Comparison of ENCODE assay signal across 9 cellular contexts in genomic region chr12:119444462-119445044, GRCh38.
DNase-seq lines count a peak whose midpoint lies in the region; ATAC-seq and TF ChIP-seq lines count a peak whose summit lies in the region.
"Had no signal": no experiment of that assay in that cellular context is flagged by ENCODE, and none has a peak within 500 bp of the region (broad histone marks: within the 10 kb centered on the region; RNA-seq: fewer than 3 reads in every experiment).

No MANE protein-coding gene starts in this region.

- H2BK5ac ChIP-seq in mesenchymal stem cell (ENCODE audit: low read depth, low read length, poor library complexity, severe bottlenecking): no peak overlapping the region

- no peak overlapping the region for H2BK120ac ChIP-seq in mesenchymal stem cell (ENCODE audit: low read depth, low read length)

- H3K4ac ChIP-seq in mesenchymal stem cell (ENCODE audit: low read depth in 1 of 2, low read length in 2 of 2): no peak overlapping the region

- H2AK5ac ChIP-seq in mesenchymal stem cell (ENCODE audit: low read length, severe bottlenecking): no peak overlapping the region

- H3K9ac ChIP-seq in mesenchymal stem cell (ENCODE audit: low read length): no peak overlapping the region

- no peak for DNase-seq in BJ (ENCODE audit: low read depth)
- DNase-seq in LHCN-M2 (ENCODE audit: low read depth): peak; percentile 61
- peak; percentile 57 for DNase-seq in SK-N-DZ (ENCODE audit: low spot score)
- DNase-seq in cardiac fibroblast (ENCODE audit: low read depth in 2 of 2): peak; percentile 22 to 46
- DNase-seq in left lung: peak in 1 of 2 donors; percentile 37
- DNase-seq in stimulated activated naive CD4-positive, alpha-beta T cell treated with Interleukin-2 at 50 U/mL for 16 hours (lab: John Stamatoyannopoulos, UW): peak; percentile 8
- DNase-seq in mesenchymal stem cell: no peak
- DNase-seq: naive B cell had no signal

- CTCF ChIA-PET in BJ (lab: Yijun Ruan, JAX): interaction anchor here (1.4 kb wide), 1 partner anchor 40 kb away, joined by 4 read pairs; no protein-coding TSS in a partner anchor

- 15% methylated on average over 10 of the region's 10 CpGs for WGBS in mesenchymal stem cell

- no peaks in the 10 kb centered on the region for H3K79me1 ChIP-seq in mesenchymal stem cell (replicated peaks; ENCODE audit: low read length, poor library complexity, severe bottlenecking)

- no peak overlapping the region for H2BK15ac ChIP-seq in mesenchymal stem cell (ENCODE audit: low read depth, poor library complexity, severe bottlenecking)

- H3K27ac ChIP-seq in left lung: no peak overlapping the region
- H3K27ac ChIP-seq in mesenchymal stem cell (ENCODE audit: low read length, poor library complexity, severe bottlenecking): no peak overlapping the region

- POLR2A ChIA-PET in BJ (lab: Charles Lee): no interaction called here

- H3K23ac ChIP-seq in mesenchymal stem cell (ENCODE audit: low read length in 2 of 2): no peak overlapping the region

- no peak overlapping the region for H3K18ac ChIP-seq in mesenchymal stem cell (ENCODE audit: low read depth in 1 of 2, low read length in 2 of 2)

- H3K4me1 ChIP-seq in left lung (no peaks in the 10 kb centered on the region), mesenchymal stem cell (ENCODE audit: control insufficient read depth, insufficient read depth, low read depth, low read length) (no peaks in the 10 kb centered on the region)

- no peak overlapping the region for H4K8ac ChIP-seq in mesenchymal stem cell (ENCODE audit: low read length)

- H3K9me3 ChIP-seq in left lung (no peaks in the 10 kb centered on the region), mesenchymal stem cell (ENCODE audit: control insufficient read depth, low read length) (no peaks in the 10 kb centered on the region)

- H3K27me3 ChIP-seq in BJ (ENCODE audit: control insufficient read depth, insufficient read depth, low read length) (no peaks in the 10 kb centered on the region), left lung (peaks cover 0 to 6% of the 10 kb centered on the region in 2 donors), mesenchymal stem cell (ENCODE audit: control insufficient read depth in 1 of 2, insufficient read depth in 1 of 2, low read length in 2 of 2) (no peaks in the 10 kb centered on the region)

- no peak overlapping the region for H3K4me3 ChIP-seq in BJ (ENCODE audit: low read depth, low read length)
- H3K4me3 ChIP-seq in cardiac fibroblast (replicated peaks in 1 of 2; ENCODE audit: low read depth in 2 of 2, low read length in 2 of 2): no peak overlapping the region
- H3K4me3 ChIP-seq in left lung: no peak overlapping the region
- no peak overlapping the region for H3K4me3 ChIP-seq in mesenchymal stem cell (ENCODE audit: insufficient read depth in 1 of 2, low read depth in 1 of 2, low read length in 2 of 2)

- intact Hi-C loops in left lung (cut with DNase I): no loop called here

- H2BK12ac ChIP-seq in mesenchymal stem cell (ENCODE audit: low read length in 2 of 2): no peak overlapping the region

- H3K36me3 ChIP-seq in BJ (ENCODE audit: control insufficient read depth, insufficient read depth, low read length): no peaks in the 10 kb centered on the region
- no peaks in the 10 kb centered on the region for H3K36me3 ChIP-seq in left lung
- H3K36me3 ChIP-seq in mesenchymal stem cell (ENCODE audit: control insufficient read depth in 1 of 2, insufficient read depth in 2 of 2, low read depth in 1 of 2, low read length in 2 of 2): no peaks in the 10 kb centered on the region

- no peak overlapping the region for H3K4me2 ChIP-seq in mesenchymal stem cell (ENCODE audit: low read length, poor library complexity, severe bottlenecking)

- H4K91ac ChIP-seq in mesenchymal stem cell (ENCODE audit: low read length): no peak overlapping the region

- no peak overlapping the region for H2AFZ ChIP-seq in mesenchymal stem cell (ENCODE audit: low read depth, low read length)

- TF ChIP-seq CTCF in BJ (IDR thresholded peaks at IDR 0.05; ENCODE audit: insufficient read depth, low read depth, low read length): peak; percentile 32; the same call in 1 of the 2 replicates
- peak; percentile 77 for TF ChIP-seq CTCF in cardiac fibroblast (IDR thresholded peaks at IDR 0.05; ENCODE audit: low read depth, low read length)
- TF ChIP-seq CTCF in left lung (IDR thresholded peaks at IDR 0.05): peak; percentile 74 to 87

- peak; percentile 54 for ATAC-seq in GM18511 (IDR thresholded peaks at IDR 0.05; ENCODE audit: unreplicated experiment)
- ATAC-seq in left lung: peak; percentile 89

- no peak overlapping the region for H3K14ac ChIP-seq in mesenchymal stem cell (ENCODE audit: low read length in 2 of 2)

Comparison
In these comparisons a context has a peak if more than half of its experiments do, and no peak if none do; other contexts are left out.
1. DNase-seq: peak in LHCN-M2 (single experiment), SK-N-DZ (single experiment), cardiac fibroblast (2 of 2) and stimulated activated naive CD4-positive, alpha-beta T cell treated with Interleukin-2 at 50 U/mL for 16 hours (single experiment); none in BJ (single experiment) and mesenchymal stem cell (single experiment).
2. Peak in every context shown above with its lines, with median percentiles within 50 percentile points of each other: CTCF ChIP-seq.